ENCODE assay signal across 2 cellular contexts in genomic region chr9:3571500-3571899, GRCh38.
TF ChIP-seq lines count a peak whose summit lies in the region.

No MANE protein-coding gene starts in this region.

TF ChIP-seq in endothelial cell of umbilical vein, 7 proteins besides CTCF, POLR2A, EP300 and RAD21 (continued from another document):
- no peak for TF ChIP-seq MAX (IDR thresholded peaks at IDR 0.05; ENCODE audit: insufficient read depth, insufficient read length)
- TF ChIP-seq EZH2 (IDR thresholded peaks at IDR 0.05; ENCODE audit: borderline replicate concordance, low read depth, low read length, severe bottlenecking) = no peak
- no peak for TF ChIP-seq POLR2AphosphoS5 (IDR thresholded peaks at IDR 0.05; ENCODE audit: insufficient read depth, low read depth, low read length)
- TF ChIP-seq FOS (IDR thresholded peaks at IDR 0.05; ENCODE audit: borderline replicate concordance, insufficient read depth, low read length) = no peak

TF ChIP-seq in WTC11, 78 proteins besides CTCF, POLR2A, EP300 and RAD21 (continued from another document):
- no peak for TF ChIP-seq USF1 (CRISPR knock-in tag; IDR thresholded peaks at IDR 0.05)
- TF ChIP-seq GABPB1 (CRISPR knock-in tag; IDR thresholded peaks at IDR 0.05) = no peak
- TF ChIP-seq IRF2 (CRISPR knock-in tag; IDR thresholded peaks at IDR 0.05; ENCODE audit: borderline replicate concordance, low read depth) = no peak
- no peak for TF ChIP-seq MLX (CRISPR knock-in tag; IDR thresholded peaks at IDR 0.05)
- TF ChIP-seq ATF6 (CRISPR knock-in tag; IDR thresholded peaks at IDR 0.05) = no peak
- TF ChIP-seq CDX4 (CRISPR knock-in tag; IDR thresholded peaks at IDR 0.05; ENCODE audit: borderline replicate concordance) = no peak
- no peak for TF ChIP-seq KAT7 (CRISPR knock-in tag; IDR thresholded peaks at IDR 0.05; ENCODE audit: borderline replicate concordance)
- TF ChIP-seq NR3C1 (CRISPR knock-in tag; conservative IDR thresholded peaks at IDR 0.05; ENCODE audit: low read depth) = no peak
- TF ChIP-seq ZNF532 (CRISPR knock-in tag; IDR thresholded peaks at IDR 0.05; ENCODE audit: borderline replicate concordance) = no peak
- no peak for TF ChIP-seq NFYB (CRISPR knock-in tag; conservative IDR thresholded peaks at IDR 0.05; ENCODE audit: low read depth)
- no peak for TF ChIP-seq ZNF423 (CRISPR knock-in tag; IDR thresholded peaks at IDR 0.05)
- TF ChIP-seq MAX (CRISPR knock-in tag; IDR thresholded peaks at IDR 0.05) = no peak
- TF ChIP-seq ZNF671 (CRISPR knock-in tag; IDR thresholded peaks at IDR 0.05) = no peak
TF ChIP-seq in WTC11: peak in this region for 0.
